In genomic region chr7:23468721-23469149, GRCh38 we compare ENCODE assay signal across 8 cellular contexts. TPM values are rescaled to one million over a fixed set of nuclear protein-coding genes. Genes with fewer than 3 reads are reported as not detected.
DNase-seq lines count a peak whose midpoint lies in the region; ATAC-seq and TF ChIP-seq lines count a peak whose summit lies in the region.

No MANE protein-coding gene starts in this region.

- peaks cover 0 to 73% (median 54%) of the 10 kb centered on the region in 11 experiments; a peak in 19 of 22 replicates for H4K20me1 ChIP-seq in BLaER1 treated with 17β-estradiol and CSF1 and Interleukin-3, amounts not matched to agents 10 nM and 100 nM

- H3K4me1 ChIP-seq in BLaER1 treated with 17β-estradiol and CSF1 and Interleukin-3, amounts not matched to agents 10 nM and 100 nM = peaks cover 28 to 44% (median 33%) of the 10 kb centered on the region in 10 experiments
- H3K4me1 ChIP-seq in iPS DF 6.9 (ENCODE audit: control insufficient read depth, insufficient read depth, low read length) (peaks cover 3% of the 10 kb centered on the region; the same call in 1 of the 2 replicates), suprapubic skin (peaks cover 43% of the 10 kb centered on the region)

- WGBS in iPS DF 6.9 (ENCODE audit: insufficient coverage, insufficient read length) = no CpG with 5 or more reads among the region's 29 CpGs
- WGBS in suprapubic skin = 2% methylated on average over 21 of the region's 29 CpGs

- peaks cover 100% of the 10 kb centered on the region in 11 experiments for H3K27me3 ChIP-seq in BLaER1 treated with 17β-estradiol and CSF1 and Interleukin-3, amounts not matched to agents 10 nM and 100 nM
- H3K27me3 ChIP-seq in iPS DF 6.9 (ENCODE audit: control insufficient read depth, insufficient read depth, low read length) (no peaks in the 10 kb centered on the region), suprapubic skin (peaks cover 100% of the 10 kb centered on the region)

- no peak for TF ChIP-seq CTCF in suprapubic skin (IDR thresholded peaks at IDR 0.05)

- no peak overlapping the region for H3K27ac ChIP-seq in BLaER1 treated with 17β-estradiol and CSF1 and Interleukin-3, amounts not matched to agents 10 nM and 100 nM
- H3K27ac ChIP-seq in iPS DF 6.9 (ENCODE audit: low read length) = no peak overlapping the region
- no peak overlapping the region for H3K27ac ChIP-seq in suprapubic skin

- peak overlapping the region; percentile 23 to 64 (median 51); a peak in 19 of 20 replicates for H3K4me3 ChIP-seq in BLaER1 treated with 17β-estradiol and CSF1 and Interleukin-3, amounts not matched to agents 10 nM and 100 nM
- H3K4me3 ChIP-seq in iPS DF 6.9 (ENCODE audit: low read length) = peak overlapping the region; percentile 97
- peak overlapping the region; percentile 50 for H3K4me3 ChIP-seq in suprapubic skin

- no peak for TF ChIP-seq POLR2A in suprapubic skin (IDR thresholded peaks at IDR 0.05)

- ATAC-seq in HG02798 (IDR thresholded peaks at IDR 0.05; ENCODE audit: poor library complexity, unreplicated experiment) (peak; percentile 0), HG02623 (IDR thresholded peaks at IDR 0.05; ENCODE audit: unreplicated experiment) (no peak), GM18858 (IDR thresholded peaks at IDR 0.05; ENCODE audit: unreplicated experiment) (no peak)

- peak; percentile 19 for DNase-seq in activated CD8-positive, alpha-beta memory T cell treated with anti-CD3 and anti-CD28 coated beads, Interleukin-2, amount 50 U/mL, for 4 hours
- DNase-seq in iPS DF 6.9 (ENCODE audit: low read depth, low spot score) (no peak), suprapubic skin (ENCODE audit: low spot score in 2 of 2) (no peak), mesenteric fat pad (ENCODE audit: low spot score) (no peak)

- peak overlapping the region in 9 of 11 experiments; percentile 4 to 37 (median 29); a peak in 8 of 22 replicates for H3K9ac ChIP-seq in BLaER1 treated with 17β-estradiol and CSF1 and Interleukin-3, amounts not matched to agents 10 nM and 100 nM

- H3K36me3 ChIP-seq in BLaER1 treated with 17β-estradiol and CSF1 and Interleukin-3, amounts not matched to agents 10 nM and 100 nM = no peaks in the 10 kb centered on the region
- H3K36me3 ChIP-seq in iPS DF 6.9 (ENCODE audit: control insufficient read depth, insufficient read depth, low read length) (no peaks in the 10 kb centered on the region; the same call in 1 of the 2 replicates), suprapubic skin (no peaks in the 10 kb centered on the region)

- no peak for TF ChIP-seq EP300 in suprapubic skin (IDR thresholded peaks at IDR 0.05)

- no peaks in the 10 kb centered on the region for H3K9me3 ChIP-seq in BLaER1 treated with 17β-estradiol and CSF1 and Interleukin-3, amounts not matched to agents 10 nM and 100 nM (replicated peaks in 1 of 11)
- no peaks in the 10 kb centered on the region for H3K9me3 ChIP-seq in iPS DF 6.9 (ENCODE audit: control insufficient read depth, insufficient read depth, low read length)
- no peaks in the 10 kb centered on the region for H3K9me3 ChIP-seq in suprapubic skin

- peak overlapping the region; percentile 71 to 96 (median 78) for H3K4me2 ChIP-seq in BLaER1 treated with 17β-estradiol and CSF1 and Interleukin-3, amounts not matched to agents 10 nM and 100 nM

RNA-seq across cellular contexts. Expression of gene IGF2BP3, which starts 1.6 kb away (rescaled TPM):
- 1 to 10 TPM in 1 of 4 donors, under 1 TPM in 1, not detected in 2; 0.47 to 1.9 TPM for total RNA-seq in suprapubic skin
- 1.2 TPM for total RNA-seq in mesenteric fat pad
